ENCODE assay signal across 1 cellular context in genomic region chr2:67057123-67057522, GRCh38.
TF ChIP-seq lines count a peak whose summit lies in the region.

No MANE protein-coding gene starts in this region.

TF ChIP-seq in GM23338, 12 proteins besides CTCF, POLR2A, EP300 and RAD21 (continued from another document):
- TF ChIP-seq, protein P1, sequence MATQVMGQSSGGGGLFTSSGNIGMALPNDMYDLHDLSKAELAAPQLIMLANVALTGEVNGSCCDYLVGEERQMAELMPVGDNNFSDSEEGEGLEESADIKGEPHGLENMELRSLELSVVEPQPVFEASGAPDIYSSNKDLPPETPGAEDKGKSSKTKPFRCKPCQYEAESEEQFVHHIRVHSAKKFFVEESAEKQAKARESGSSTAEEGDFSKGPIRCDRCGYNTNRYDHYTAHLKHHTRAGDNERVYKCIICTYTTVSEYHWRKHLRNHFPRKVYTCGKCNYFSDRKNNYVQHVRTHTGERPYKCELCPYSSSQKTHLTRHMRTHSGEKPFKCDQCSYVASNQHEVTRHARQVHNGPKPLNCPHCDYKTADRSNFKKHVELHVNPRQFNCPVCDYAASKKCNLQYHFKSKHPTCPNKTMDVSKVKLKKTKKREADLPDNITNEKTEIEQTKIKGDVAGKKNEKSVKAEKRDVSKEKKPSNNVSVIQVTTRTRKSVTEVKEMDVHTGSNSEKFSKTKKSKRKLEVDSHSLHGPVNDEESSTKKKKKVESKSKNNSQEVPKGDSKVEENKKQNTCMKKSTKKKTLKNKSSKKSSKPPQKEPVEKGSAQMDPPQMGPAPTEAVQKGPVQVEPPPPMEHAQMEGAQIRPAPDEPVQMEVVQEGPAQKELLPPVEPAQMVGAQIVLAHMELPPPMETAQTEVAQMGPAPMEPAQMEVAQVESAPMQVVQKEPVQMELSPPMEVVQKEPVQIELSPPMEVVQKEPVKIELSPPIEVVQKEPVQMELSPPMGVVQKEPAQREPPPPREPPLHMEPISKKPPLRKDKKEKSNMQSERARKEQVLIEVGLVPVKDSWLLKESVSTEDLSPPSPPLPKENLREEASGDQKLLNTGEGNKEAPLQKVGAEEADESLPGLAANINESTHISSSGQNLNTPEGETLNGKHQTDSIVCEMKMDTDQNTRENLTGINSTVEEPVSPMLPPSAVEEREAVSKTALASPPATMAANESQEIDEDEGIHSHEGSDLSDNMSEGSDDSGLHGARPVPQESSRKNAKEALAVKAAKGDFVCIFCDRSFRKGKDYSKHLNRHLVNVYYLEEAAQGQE (IDR thresholded peaks at IDR 0.05; ENCODE audit: unreplicated experiment) = no peak
